1 cellular context compared by ENCODE assay signal in genomic region chr12:8950287-8950574, GRCh38.
TF ChIP-seq lines count a peak whose summit lies in the region.

No MANE protein-coding gene starts in this region.

TF ChIP-seq in GM23338, 12 proteins besides CTCF, POLR2A, EP300 and RAD21 (continued from another document):
- TF ChIP-seq ZNF462 (CRISPR knock-in tag; IDR thresholded peaks at IDR 0.05) (no peak), CREB1 (CRISPR knock-in tag; IDR thresholded peaks at IDR 0.05; ENCODE audit: low read depth) (no peak)
